ENCODE assay signal across 8 cellular contexts in genomic region chrX:21926527-21927278, GRCh38. TPM values are rescaled to one million over a fixed set of nuclear protein-coding genes. Genes with fewer than 3 reads are reported as not detected.
DNase-seq lines count a peak whose midpoint lies in the region; ATAC-seq and TF ChIP-seq lines count a peak whose summit lies in the region.

No MANE protein-coding gene starts in this region.

- H3K36me3 ChIP-seq in HUES6 (ENCODE audit: control insufficient read depth, insufficient read depth, low read length) = no peaks in the 10 kb centered on the region
- no peaks in the 10 kb centered on the region for H3K36me3 ChIP-seq in effector memory CD4-positive, alpha-beta T cell (ENCODE audit: control insufficient read depth, insufficient read depth, low read length)

- intact Hi-C loops in Right ventricle myocardium superior (cut with DNase I) = no loop called here
- intact Hi-C loops in Right ventricle myocardium inferior (cut with DNase I) = no loop called here

- no peaks in the 10 kb centered on the region for H3K27me3 Mint-ChIP-seq in mesothelial cell of epicardium (ENCODE audit: low read depth)

- H3K36me3 Mint-ChIP-seq in mesothelial cell of epicardium = no peaks in the 10 kb centered on the region

- H3K4me3 Mint-ChIP-seq in mesothelial cell of epicardium = peak overlapping the region; percentile 24

- no peaks in the 10 kb centered on the region for H3K9me3 ChIP-seq in HUES6 (ENCODE audit: control insufficient read depth, insufficient read depth, low read depth, low read length)
- no peaks in the 10 kb centered on the region for H3K9me3 ChIP-seq in effector memory CD4-positive, alpha-beta T cell (ENCODE audit: control insufficient read depth, low read length)

- H3K27ac ChIP-seq in HUES6 (ENCODE audit: low read depth, low read length) = peak overlapping the region; percentile 97
- no peak overlapping the region for H3K27ac ChIP-seq in effector memory CD4-positive, alpha-beta T cell (ENCODE audit: insufficient read depth, low read length, poor library complexity, severe bottlenecking)

- ATAC-seq in Right ventricle myocardium superior (ENCODE audit: poor library complexity) = peak; percentile 25
- no peak for ATAC-seq in Right ventricle myocardium inferior

- TF ChIP-seq CTCF in astrocyte of the cerebellum (IDR thresholded peaks at IDR 0.05; ENCODE audit: low read depth, low read length, missing control alignments) (no peak), mesothelial cell of epicardium (IDR thresholded peaks at IDR 0.05; ENCODE audit: unreplicated experiment) (no peak)

- H3K4me1 Mint-ChIP-seq in mesothelial cell of epicardium = peaks cover 17% of the 10 kb centered on the region

- in situ Hi-C loops in astrocyte of the cerebellum (cut with HindIII; ENCODE audit: low sequenced_read_pairs) = no loop called here

- H3K27ac Mint-ChIP-seq in mesothelial cell of epicardium = peak overlapping the region; percentile 92

- peaks cover 26% of the 10 kb centered on the region for H3K4me1 ChIP-seq in HUES6 (ENCODE audit: control insufficient read depth, insufficient read depth, low read length)
- H3K4me1 ChIP-seq in effector memory CD4-positive, alpha-beta T cell (ENCODE audit: control insufficient read depth, insufficient read depth, low read length, poor library complexity, severe bottlenecking) = no peaks in the 10 kb centered on the region

- H3K27me3 ChIP-seq in HUES6 (ENCODE audit: control insufficient read depth, insufficient read depth, low read length) = no peaks in the 10 kb centered on the region
- no peaks in the 10 kb centered on the region for H3K27me3 ChIP-seq in effector memory CD4-positive, alpha-beta T cell (replicated peaks; ENCODE audit: control insufficient read depth, insufficient read depth, low read length, poor library complexity, severe bottlenecking)

- H3K4me3 ChIP-seq in HUES6 (ENCODE audit: low read depth, low read length) (no peak overlapping the region), astrocyte of the cerebellum (ENCODE audit: low read depth, low read length) (no peak overlapping the region)
- no peak overlapping the region for H3K4me3 ChIP-seq in effector memory CD4-positive, alpha-beta T cell (ENCODE audit: insufficient read depth, low read depth, low read length, poor library complexity, severe bottlenecking)

- H3K9ac ChIP-seq in HUES6 (ENCODE audit: low read length) = peak overlapping the region; percentile 70

- H3K9me3 Mint-ChIP-seq in mesothelial cell of epicardium = peaks cover 8% of the 10 kb centered on the region

- DNase-seq in Right ventricle myocardium superior = no peak
- no peak for DNase-seq in Right ventricle myocardium inferior (ENCODE audit: missing footprints)
- peak; percentile 90 for DNase-seq in astrocyte of the cerebellum (ENCODE audit: low read depth)
- no peak for DNase-seq in mesothelial cell of epicardium (ENCODE audit: low spot score in 2 of 2, unreplicated experiment in 2 of 2)
- no peak for DNase-seq in NCI-H69 (lab: John Stamatoyannopoulos, UW)
- DNase-seq in effector memory CD4-positive, alpha-beta T cell = no peak
- DNase-seq in SHP77 (lab: John Stamatoyannopoulos, UW) = no peak

RNA-seq across cellular contexts. Expression of gene SMS, which starts 13.8 kb away (rescaled TPM):
- 53.3 TPM for total RNA-seq in Right ventricle myocardium superior
- total RNA-seq in Right ventricle myocardium inferior = 54.4 TPM
- total RNA-seq in mesothelial cell of epicardium = 172 to 176 TPM (median 174 TPM) in 3 replicates
